ENCODE assay signal across 29 cellular contexts in the genomic region with DNA sequence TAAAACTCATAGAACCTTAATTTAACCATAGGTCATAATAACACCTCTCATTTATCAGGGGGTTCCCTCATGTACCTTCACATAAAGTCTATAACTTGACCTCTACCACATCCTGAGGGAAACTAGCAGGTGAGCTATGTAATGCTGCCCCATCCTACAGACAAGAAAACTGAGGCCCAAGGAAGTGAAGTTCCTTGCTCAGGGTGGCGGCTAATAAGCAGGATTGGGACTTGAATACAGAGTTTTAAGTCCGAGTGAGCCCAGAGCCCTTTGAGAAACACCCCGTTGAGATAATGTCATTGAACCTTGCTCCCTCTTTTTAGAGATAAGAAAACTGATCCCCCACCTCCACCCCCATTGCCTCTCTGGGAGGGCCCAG. TPM values are rescaled to one million over a fixed set of nuclear protein-coding genes. Genes with fewer than 3 reads are reported as not detected.
"Had no signal": no experiment of that assay in that cellular context is flagged by ENCODE, and none has a peak within 500 bp of the region (broad histone marks: within the 10 kb centered on the region; RNA-seq: fewer than 3 reads in every experiment).

No MANE protein-coding gene starts in this region.

- ATAC-seq: heart right ventricle had no signal

- H3K36me3 Mint-ChIP-seq: T-cell had no signal

- H3K27me3 ChIP-seq: testis, uterus had no signal

- H3K27ac ChIP-seq: esophagus squamous epithelium, heart right ventricle, left ventricle myocardium inferior, spleen, uterus had no signal

- H3K36me3 ChIP-seq: esophagus squamous epithelium, heart right ventricle, left ventricle myocardium inferior, spleen, uterus had no signal

- H3K9me3 Mint-ChIP-seq: nephron; T-cell; T-helper 2 cell treated with Interferon-gamma antibody and Interleukin-4, amounts not matched to agents 5 μg/mL and 100 μg/mL, for 36 hours had no signal

- H3K27ac Mint-ChIP-seq: activated CD4-positive, alpha-beta T cell treated with anti-CD3 and anti-CD28 coated beads for 36 hours; nephron; T-helper 2 cell treated with Interferon-gamma antibody and Interleukin-4, amounts not matched to agents 5 μg/mL and 100 μg/mL, for 36 hours had no signal

- H3K4me1 ChIP-seq: uterus had no signal

- H3K4me3 ChIP-seq: esophagus squamous epithelium, heart right ventricle, left ventricle myocardium inferior, lung, spleen, testis, uterus had no signal

- H3K4me3 Mint-ChIP-seq: activated CD4-positive, alpha-beta T cell treated with anti-CD3 and anti-CD28 coated beads for 36 hours; nephron; T-cell; T-helper 2 cell treated with Interferon-gamma antibody and Interleukin-4, amounts not matched to agents 5 μg/mL and 100 μg/mL, for 36 hours had no signal

- H3K9me3 ChIP-seq: esophagus squamous epithelium, heart right ventricle, left ventricle myocardium inferior, spleen, testis, uterus had no signal

- DNase-seq: activated CD4-positive, alpha-beta T cell treated with anti-CD3 and anti-CD28 coated beads for 36 hours; activated CD4-positive, CD25-positive, alpha-beta regulatory T cell; activated CD8-positive, alpha-beta memory T cell treated with anti-CD3 and anti-CD28 coated beads for 24 hours; activated gamma-delta T cell; activated naive CD4-positive, alpha-beta T cell treated with anti-CD3 and anti-CD28 coated beads, Interleukin-2, amount 50 U/mL, for 16 hours; amniotic stem cell; caudate nucleus; esophagus squamous epithelium; foreskin melanocyte; heart right ventricle; islet precursor cell; left ventricle myocardium inferior; mesendoderm; spleen; stimulated activated CD4-positive, alpha-beta T cell treated with anti-CD3 and anti-CD28 coated beads, Interleukin-2, amount 100 ng/mL, for 48 hours; stimulated activated naive CD4-positive, alpha-beta T cell treated with Interleukin-2 at 50 U/mL for 16 hours; T-cell; testis; trophoblast cell; uterus had no signal

RNA-seq across cellular contexts. Expression of a gene that starts 0.5 kb away (rescaled TPM):
- total RNA-seq: activated CD4-positive, alpha-beta T cell treated with anti-CD3 and anti-CD28 coated beads for 36 hours; chondrocyte; esophagus squamous epithelium; glomerular endothelial cell; heart right ventricle; left ventricle myocardium inferior; mononuclear cell; osteoblast; posterior vena cava; renal cortical epithelial cell; spleen; uterus had no signal
- polyA plus RNA-seq: heart right ventricle had no signal

RNA-seq across cellular contexts. Expression of a gene that starts 51.3 kb away (rescaled TPM):
- total RNA-seq: chondrocyte, left ventricle myocardium inferior had no signal
